ENCODE assay signal across 1 cellular context in the genomic region with DNA sequence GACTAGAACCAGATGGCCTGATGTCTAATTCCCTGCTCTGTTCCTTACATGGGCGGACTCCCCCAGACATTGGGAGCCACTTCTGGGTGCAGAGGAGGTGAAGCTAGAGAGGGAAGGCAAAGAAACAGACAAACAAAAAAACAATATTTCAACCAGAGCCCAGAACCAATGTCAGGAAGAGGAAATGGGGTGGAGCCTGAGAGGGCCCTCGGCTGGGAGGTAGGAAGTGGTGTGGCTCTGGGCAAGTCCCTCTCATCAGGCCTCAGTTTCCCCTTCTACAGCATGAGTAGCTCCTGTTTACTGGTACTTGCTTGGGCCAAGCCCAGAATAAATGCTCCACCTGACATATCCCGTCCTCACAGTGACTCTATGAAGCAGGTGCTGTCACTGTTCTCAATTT.
A peak's percentile ranks its signal among the peaks of the same experiment; 100 is the strongest.
TF ChIP-seq lines count a peak whose summit lies in the region.

No MANE protein-coding gene starts in this region.

TF ChIP-seq in endothelial cell of umbilical vein, 7 proteins besides CTCF, POLR2A, EP300 and RAD21:
- peak; percentile 14 for TF ChIP-seq POLR2AphosphoS5 (IDR thresholded peaks at IDR 0.05; ENCODE audit: insufficient read depth, low read depth, low read length)
- no peak for TF ChIP-seq GATA2 (IDR thresholded peaks at IDR 0.05; ENCODE audit: insufficient read depth, insufficient read length, low read depth, low read length)
